1 cellular context compared by ENCODE assay signal in genomic region chr17:58309918-58310259, GRCh38.
TF ChIP-seq lines count a peak whose summit lies in the region.

No MANE protein-coding gene starts in this region.

TF ChIP-seq in SK-N-SH, 30 proteins besides CTCF, POLR2A, EP300 and RAD21 (continued from another document):
- TF ChIP-seq YY1 (IDR thresholded peaks at IDR 0.05; ENCODE audit: low read depth) (no peak), JUND (IDR thresholded peaks at IDR 0.05) (no peak)
